In genomic region chr20:1819311-1820136, GRCh38 we compare ENCODE assay signal across 13 cellular contexts.
A peak's percentile ranks its signal among the peaks of the same experiment; 100 is the strongest.
DNase-seq lines count a peak whose midpoint lies in the region; ATAC-seq and TF ChIP-seq lines count a peak whose summit lies in the region.
"Had no signal": no experiment of that assay in that cellular context is flagged by ENCODE, and none has a peak within 500 bp of the region (broad histone marks: within the 10 kb centered on the region; RNA-seq: fewer than 3 reads in every experiment).

No MANE protein-coding gene starts in this region.

- H3K4me3 ChIP-seq in HL-60 (replicated peaks; ENCODE audit: insufficient read depth, low read length) (no peak overlapping the region), skeletal muscle satellite cell (ENCODE audit: low read length) (no peak overlapping the region)

- peak in 1 of 2 experiments; percentile 77 for DNase-seq in HL-60 (ENCODE audit: low read depth in 1 of 2, low spot score in 1 of 2)
- peak; percentile 51 for DNase-seq in OCI-M1 (lab: John Stamatoyannopoulos, UW)
- peak; percentile 47 for DNase-seq in kidney tubule cell (ENCODE audit: low spot score)
- no peak for DNase-seq in activated gamma-delta T cell (lab: John Stamatoyannopoulos, UW)
- DNase-seq in germinal center (ENCODE audit: low spot score): no peak
- DNase-seq: activated T-cell treated with anti-CD3 and anti-CD28 coated beads, Interleukin-2, amount 50 U/mL, for 72 hours; CD8-positive, alpha-beta memory T cell; NCI-H2227 treated with DMSO at 0.1 percent for 48 hours; stimulated activated CD4-positive, alpha-beta T cell treated with anti-CD3 and anti-CD28 coated beads, Interleukin-1b, Interleukin-23, amount 100 ng/mL, for 48 hours; stimulated activated naive CD4-positive, alpha-beta T cell had no signal

- ATAC-seq in HG02938 (IDR thresholded peaks at IDR 0.05; ENCODE audit: unreplicated experiment): no peak
- no peak for ATAC-seq in HG03097 (IDR thresholded peaks at IDR 0.05; ENCODE audit: low FRiP score, unreplicated experiment)
- ATAC-seq: activated T-cell treated with anti-CD3 and anti-CD28 coated beads, Interleukin-2, amount 50 U/mL, for 72 hours had no signal

- no peaks in the 10 kb centered on the region for H3K36me3 ChIP-seq in skeletal muscle satellite cell (ENCODE audit: insufficient read depth, low read length)

- H3K9me3 ChIP-seq in skeletal muscle satellite cell (replicated peaks; ENCODE audit: low read length): no peaks in the 10 kb centered on the region

- TF ChIP-seq CTCF in HL-60 (IDR thresholded peaks at IDR 0.05; ENCODE audit: insufficient read depth, low read length): no peak

- H3K27me3 ChIP-seq in HL-60 (ENCODE audit: insufficient read depth, poor library complexity, severe bottlenecking) (no peaks in the 10 kb centered on the region), skeletal muscle satellite cell (ENCODE audit: control insufficient read depth, insufficient read depth, low read length) (no peaks in the 10 kb centered on the region)

- H3K27ac ChIP-seq in HL-60 (replicated peaks): peak overlapping the region; percentile 87

- H3K4me1 ChIP-seq in skeletal muscle satellite cell (ENCODE audit: control insufficient read depth, insufficient read depth, low read length): peaks cover 66% of the 10 kb centered on the region

- H3K9ac ChIP-seq in skeletal muscle satellite cell (ENCODE audit: low read depth, low read length): peak overlapping the region; percentile 71

- H3K4me2 ChIP-seq in skeletal muscle satellite cell (ENCODE audit: low read length): no peak overlapping the region

Comparison
In these comparisons a context has a peak if more than half of its experiments do, and no peak if none do; other contexts are left out.
1. DNase-seq: peak in OCI-M1 (single experiment) and kidney tubule cell (single experiment); none in activated gamma-delta T cell (single experiment) and germinal center (single experiment).